Comparison of ENCODE assay signal across 7 cellular contexts in the genomic region with DNA sequence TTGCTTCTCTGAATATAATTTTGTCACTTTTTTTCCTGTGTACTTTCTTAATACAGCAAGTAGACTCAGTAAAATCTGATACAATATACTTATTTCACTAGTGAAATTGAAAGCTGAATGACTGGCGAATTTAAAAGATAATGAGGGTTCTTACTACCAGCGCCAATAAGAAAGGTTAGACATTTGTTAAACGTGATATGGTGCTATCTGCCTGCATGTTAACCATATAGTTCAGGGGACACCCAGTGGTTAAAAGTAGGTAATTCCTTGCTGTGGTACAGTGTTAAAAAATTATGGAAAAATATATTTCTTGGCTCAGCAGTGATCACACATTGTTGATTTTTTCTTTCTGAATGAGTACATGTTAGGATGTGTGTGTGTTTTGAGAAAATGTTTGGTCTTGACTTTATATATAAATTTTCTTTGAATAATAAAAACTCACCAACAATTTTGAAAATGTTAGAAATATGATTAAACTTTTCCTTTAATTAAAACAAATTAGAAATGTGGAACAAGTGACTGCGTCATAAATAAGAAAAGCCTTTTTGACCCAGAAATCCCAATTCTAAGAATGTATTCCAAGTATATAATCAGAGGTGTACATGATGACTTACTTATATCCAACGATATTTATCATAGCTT. TPM values are rescaled to one million over a fixed set of nuclear protein-coding genes. Genes with fewer than 3 reads are reported as not detected.
DNase-seq lines count a peak whose midpoint lies in the region; ATAC-seq, FAIRE-seq and TF ChIP-seq lines count a peak whose summit lies in the region.

No MANE protein-coding gene starts in this region.

- peak; percentile 15 to 49 (median 21) for TF ChIP-seq CTCF in esophagus muscularis mucosa (IDR thresholded peaks at IDR 0.05)
- peak; percentile 81 for TF ChIP-seq CTCF in osteocyte (IDR thresholded peaks at IDR 0.05)

- no peaks in the 10 kb centered on the region for H3K27me3 ChIP-seq in esophagus muscularis mucosa

- H3K27me3 Mint-ChIP-seq in osteocyte (ENCODE audit: unreplicated experiment), result no peaks in the 10 kb centered on the region

- peak overlapping the region; percentile 24 for H3K27ac Mint-ChIP-seq in osteocyte (ENCODE audit: unreplicated experiment)

- TF ChIP-seq POLR2A in esophagus muscularis mucosa (IDR thresholded peaks at IDR 0.05; ENCODE audit: low read depth), result no peak

- H3K9me3 Mint-ChIP-seq in osteocyte (ENCODE audit: unreplicated experiment), result no peaks in the 10 kb centered on the region

- H3K4me1 ChIP-seq in esophagus muscularis mucosa, result peaks cover 7 to 27% (median 17%) of the 10 kb centered on the region in 4 donors

- H3K36me3 Mint-ChIP-seq in osteocyte (ENCODE audit: unreplicated experiment), result peaks cover 8% of the 10 kb centered on the region

- TF ChIP-seq EP300 in esophagus muscularis mucosa (IDR thresholded peaks at IDR 0.05), result no peak

- H3K4me1 Mint-ChIP-seq in osteocyte (ENCODE audit: unreplicated experiment), result peaks cover 20% of the 10 kb centered on the region

- FAIRE-seq in G401.6 (lab: Jason Lieb, UNC) (peak; percentile 96), HTR-8/SVneo (lab: Jason Lieb, UNC) (no peak)

- 51% methylated on average over 5 of the region's 5 CpGs for WGBS in esophagus muscularis mucosa

- DNase-seq in HTR-8/SVneo (ENCODE audit: insufficient read length, low spot score), result peak; percentile 63
- peak; percentile 27 for DNase-seq in SHP77 treated with DMSO at 0.1 percent for 48 hours (lab: John Stamatoyannopoulos, UW)
- no peak for DNase-seq in esophagus muscularis mucosa (ENCODE audit: extremely low spot score)
- no peak for DNase-seq in osteocyte (ENCODE audit: extremely low spot score, unreplicated experiment)
- no peak for DNase-seq in NCI-H187 (lab: John Stamatoyannopoulos, UW)

- H3K36me3 ChIP-seq in esophagus muscularis mucosa, result peaks cover 0 to 9% (median 3%) of the 10 kb centered on the region in 4 donors

- peak overlapping the region; percentile 39 for H3K4me3 Mint-ChIP-seq in osteocyte (ENCODE audit: unreplicated experiment)

- no peak overlapping the region for H3K27ac ChIP-seq in esophagus muscularis mucosa (replicated peaks in 1 of 4)

- intact Hi-C loops in esophagus muscularis mucosa (cut with DNase I), result no loop called here

- ATAC-seq in GM21423 (IDR thresholded peaks at IDR 0.05; ENCODE audit: unreplicated experiment), result peak; percentile 78

- no peaks in the 10 kb centered on the region for H3K9me3 ChIP-seq in esophagus muscularis mucosa

- no peak overlapping the region for H3K4me3 ChIP-seq in esophagus muscularis mucosa

RNA-seq across cellular contexts. Expression of a gene that starts 25.8 kb away (rescaled TPM):
- total RNA-seq in esophagus muscularis mucosa (100 to 1,000 TPM; 238 to 346 (median 296) TPM), osteocyte (144 and 154 TPM in 2 replicates)

Comparison
In these comparisons a context has a peak if more than half of its experiments do, and no peak if none do; other contexts are left out.
1. DNase-seq: peak in HTR-8/SVneo (single experiment) and SHP77 treated with DMSO at 0.1 percent for 48 hours (single experiment); none in esophagus muscularis mucosa (single experiment), osteocyte (single experiment) and NCI-H187 (0 of 2).